Comparison of ENCODE assay signal across 1 cellular context in the genomic region with DNA sequence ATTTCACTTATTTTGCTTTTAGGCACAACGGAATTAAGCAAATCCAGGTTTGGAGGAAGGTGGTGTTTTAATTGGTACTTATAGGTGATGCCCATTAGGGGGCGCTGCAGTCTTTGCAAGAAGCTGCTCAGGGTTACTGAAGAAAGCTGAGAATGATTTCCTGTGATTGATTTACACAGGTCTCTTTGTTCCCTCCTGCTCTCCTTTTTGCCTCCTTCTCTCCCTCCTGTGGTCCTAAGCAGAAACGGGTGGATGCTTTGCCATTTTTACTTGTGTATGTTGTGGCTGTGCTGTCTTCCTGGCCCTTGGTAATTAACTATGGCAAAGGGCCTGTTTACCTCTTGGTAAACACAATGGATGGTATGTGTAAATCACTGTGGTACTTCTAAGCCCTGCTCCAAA.
TF ChIP-seq lines count a peak whose summit lies in the region.

No MANE protein-coding gene starts in this region.

TF ChIP-seq in H1, 55 proteins besides CTCF, POLR2A, EP300 and RAD21:
- no peak for TF ChIP-seq BACH1 (IDR thresholded peaks at IDR 0.05; ENCODE audit: low read length)
- no peak for TF ChIP-seq EZH2 (IDR thresholded peaks at IDR 0.05; ENCODE audit: low read depth, low read length, severe bottlenecking)
- TF ChIP-seq CBX8 (IDR thresholded peaks at IDR 0.05; ENCODE audit: borderline replicate concordance, low read depth, low read length), result no peak
- TF ChIP-seq JUND (IDR thresholded peaks at IDR 0.05; ENCODE audit: low read length), result no peak
